Comparison of ENCODE assay signal across 8 cellular contexts in the genomic region with DNA sequence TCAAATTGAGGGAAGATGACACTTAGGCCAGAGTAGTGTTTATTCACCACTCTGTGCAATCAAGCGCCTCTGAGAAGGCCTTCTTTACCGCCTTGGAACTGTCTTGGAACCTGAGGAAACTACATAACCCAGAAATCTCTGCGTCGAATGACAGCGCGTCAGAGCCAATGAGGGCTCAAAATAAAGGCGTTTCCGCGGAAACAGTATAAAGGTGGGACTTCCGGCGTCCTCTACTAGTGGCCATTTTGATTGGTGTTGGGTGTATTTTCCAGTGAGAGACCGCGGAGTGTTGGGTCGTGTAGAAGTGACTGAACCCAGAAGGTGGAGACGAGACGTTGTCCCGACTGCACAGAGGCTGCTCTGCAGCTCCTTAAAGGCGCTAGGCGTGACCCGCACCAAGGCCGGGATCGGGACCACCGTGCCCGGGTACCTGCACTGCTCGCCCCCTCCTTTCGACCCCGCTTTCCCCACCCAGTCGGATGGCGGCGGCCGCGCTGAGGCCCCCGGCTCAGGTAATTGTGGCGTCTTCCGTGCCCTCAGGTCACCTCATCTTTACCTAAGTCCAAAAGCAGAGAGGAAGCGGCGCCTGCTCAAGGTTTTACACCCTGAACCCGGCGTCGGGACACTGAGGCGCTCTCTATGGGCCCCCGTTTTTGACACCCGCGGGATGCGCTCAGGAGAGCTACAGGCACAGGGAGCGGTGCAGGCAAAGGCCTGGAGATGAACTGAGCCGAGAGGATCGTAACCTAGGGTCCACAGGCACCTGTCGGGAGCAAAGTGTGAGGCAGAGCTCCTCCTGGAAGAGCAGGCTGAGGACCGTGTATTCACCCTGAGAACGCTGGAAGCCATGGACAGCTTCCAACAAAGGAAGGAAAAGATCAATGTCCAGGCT. TPM values are rescaled to one million over a fixed set of nuclear protein-coding genes. Genes with fewer than 3 reads are reported as not detected.
A peak's percentile ranks its signal among the peaks of the same experiment; 100 is the strongest.
DNase-seq lines count a peak whose midpoint lies in the region; TF ChIP-seq lines count a peak whose summit lies in the region.

A gene (plus strand): TSS at position 236 of the 892 bp plus-strand sequence. CDS start 244 bp downstream, at position 480.

- TF ChIP-seq CTCF in GM06990 (IDR thresholded peaks at IDR 0.05; ENCODE audit: insufficient read depth, low read length, poor library complexity, severe bottlenecking) (no peak), HFF-Myc (IDR thresholded peaks at IDR 0.05; ENCODE audit: low read depth, low read length, missing control alignments) (no peak)

- peaks cover 10% of the 10 kb centered on the region for H3K36me3 ChIP-seq in GM06990 (ENCODE audit: control insufficient read depth, insufficient read depth, low read length)

- H3K27ac Mint-ChIP-seq in activated naive CD4-positive, alpha-beta T cell treated with anti-CD3 and anti-CD28 coated beads, Interleukin-2, amount 50 U/mL, for 24 hours: peak within 1 kb of the TSS; percentile 87

- H3K4me3 Mint-ChIP-seq in activated naive CD4-positive, alpha-beta T cell treated with anti-CD3 and anti-CD28 coated beads, Interleukin-2, amount 50 U/mL, for 24 hours: peak within 1 kb of the TSS; percentile 87

- peaks cover 37% of the 10 kb centered on the region for H3K4me1 Mint-ChIP-seq in activated naive CD4-positive, alpha-beta T cell treated with anti-CD3 and anti-CD28 coated beads, Interleukin-2, amount 50 U/mL, for 24 hours

- H3K36me3 Mint-ChIP-seq in activated naive CD4-positive, alpha-beta T cell treated with anti-CD3 and anti-CD28 coated beads, Interleukin-2, amount 50 U/mL, for 24 hours: peaks cover 43% of the 10 kb centered on the region

- H3K4me3 ChIP-seq in GM06990 (replicated peaks; ENCODE audit: low read depth, low read length) (peak within 1 kb of the TSS; percentile 74), HFF-Myc (replicated peaks; ENCODE audit: low read depth, low read length) (peak within 1 kb of the TSS; percentile 60)

- peak within 1 kb of the TSS; percentile 75 for H3K27ac ChIP-seq in temporal lobe (ENCODE audit: low read depth, low read length)

- no peaks in the 10 kb centered on the region for H3K27me3 ChIP-seq in GM06990 (replicated peaks; ENCODE audit: control insufficient read depth, insufficient read depth, low read length)

- DNase-seq in GM06990 (ENCODE audit: extremely low read depth, insufficient read length) (peak; percentile 77), HFF-Myc (ENCODE audit: extremely low read depth, low read depth) (peak; percentile 87), MV-4-11 (lab: John Stamatoyannopoulos, UW) (peak; percentile 98), SK-N-DZ (ENCODE audit: low spot score) (peak; percentile 84), glomerular visceral epithelial cell (ENCODE audit: extremely low spot score) (peak; percentile 89), occipital lobe (lab: John Stamatoyannopoulos, UW) (peak; percentile 84)

- peaks cover 18% of the 10 kb centered on the region for H3K9me3 Mint-ChIP-seq in activated naive CD4-positive, alpha-beta T cell treated with anti-CD3 and anti-CD28 coated beads, Interleukin-2, amount 50 U/mL, for 24 hours

- no peaks in the 10 kb centered on the region for H3K27me3 Mint-ChIP-seq in activated naive CD4-positive, alpha-beta T cell treated with anti-CD3 and anti-CD28 coated beads, Interleukin-2, amount 50 U/mL, for 24 hours

RNA-seq across cellular contexts. Expression of the gene that starts here (rescaled TPM):
- polyA plus RNA-seq in SK-N-DZ (2014; cell fraction: cytosol; rRNA removed): 8.9 and 12.1 TPM in 2 replicates
- 10.6 and 12.8 TPM in 2 replicates for polyA plus RNA-seq in SK-N-DZ (2014; cell fraction: nucleus; rRNA removed)
- total RNA-seq in occipital lobe (51.6 TPM), temporal lobe (40.8 TPM)

Comparison
In these comparisons a context has a peak if more than half of its experiments do, and no peak if none do; other contexts are left out.
1. Peak in every context shown above with its lines: DNase-seq, H3K4me3 ChIP-seq and H3K27ac ChIP-seq.